In the genomic region with DNA sequence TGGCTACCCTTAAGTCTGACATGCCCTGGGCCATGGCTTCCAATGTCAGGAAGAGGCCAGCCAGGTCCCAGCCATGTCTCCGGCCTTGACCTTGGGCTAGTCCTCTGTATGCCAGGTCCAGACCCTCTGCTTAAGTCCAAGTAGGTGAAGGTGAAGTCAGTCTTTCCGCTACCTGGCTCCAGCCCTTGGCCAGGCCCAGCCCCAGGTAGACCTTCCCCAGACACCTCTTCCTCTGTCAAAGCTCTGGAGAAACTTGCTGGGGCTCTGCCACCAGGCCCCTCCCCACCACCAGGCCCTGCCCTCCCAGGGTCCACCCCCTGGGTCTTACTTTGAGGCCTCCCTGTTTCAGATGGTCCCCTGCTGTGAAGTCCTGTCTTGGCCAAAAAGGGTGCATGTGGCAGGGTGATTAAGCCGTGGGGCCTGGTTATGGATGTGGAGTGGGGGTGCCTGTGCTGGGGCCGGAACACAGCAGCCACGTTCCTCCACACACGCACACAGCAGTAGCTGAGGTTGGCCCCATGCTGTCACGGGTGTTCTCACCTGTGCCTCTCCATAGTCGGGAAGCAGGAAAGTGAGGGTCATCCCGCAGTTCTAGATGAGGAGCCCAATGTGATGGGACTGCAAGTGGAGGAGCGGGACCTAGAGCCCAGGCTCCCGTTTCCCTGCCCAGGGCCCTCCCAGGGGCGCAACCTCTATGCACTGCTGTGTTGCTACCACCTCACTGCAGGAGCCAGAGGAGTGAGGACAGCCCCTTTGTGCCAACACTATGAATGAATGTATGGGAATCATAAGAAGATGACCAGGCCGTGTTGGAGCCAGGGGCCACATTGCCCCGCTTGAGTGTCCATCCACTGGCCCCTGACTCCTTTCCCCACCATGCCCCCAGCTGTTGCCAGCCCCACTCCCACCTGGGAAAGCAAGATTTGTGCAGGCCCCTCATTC, we compare ENCODE assay signal across 26 cellular contexts.
A peak's percentile ranks its signal among the peaks of the same experiment; 100 is the strongest.
DNase-seq lines count a peak whose midpoint lies in the region; ATAC-seq and TF ChIP-seq lines count a peak whose summit lies in the region.
"Had no signal": no experiment of that assay in that cellular context is flagged by ENCODE, and none has a peak within 500 bp of the region (broad histone marks: within the 10 kb centered on the region; RNA-seq: fewer than 3 reads in every experiment).

No MANE protein-coding gene starts in this region.

- no peaks in the 10 kb centered on the region for H3K4me1 Mint-ChIP-seq in H9

- H3K27ac ChIP-seq in H9 (ENCODE audit: insufficient read length, low read depth, low read length): no peak overlapping the region
- peak overlapping the region; percentile 8; the same call in 1 of the 2 replicates for H3K27ac ChIP-seq in RWPE1
- H3K27ac ChIP-seq: BLaER1 treated with 17β-estradiol and CSF1 and Interleukin-3, amounts not matched to agents 10 nM and 100 nM; PC-9 had no signal

- H3K56ac ChIP-seq in H9 (ENCODE audit: insufficient read length, low read depth, low read length): no peak overlapping the region

- no peak overlapping the region for H3K23ac ChIP-seq in H9 (ENCODE audit: insufficient read length, low read depth, low read length)

- H3K27ac Mint-ChIP-seq in H9: peak overlapping the region in 1 of 3 experiments; percentile 57; a peak in 1 of 7 replicates
- H3K27ac Mint-ChIP-seq: CD4-positive, alpha-beta T cell had no signal

- no peaks in the 10 kb centered on the region for H3K23me2 ChIP-seq in H9 (ENCODE audit: insufficient read length, low read depth, low read length, poor library complexity, severe bottlenecking)

- no peak overlapping the region for H2AFZ ChIP-seq in H9 (ENCODE audit: low read length)
- H2AFZ ChIP-seq: PC-9 had no signal

- H3K4ac ChIP-seq in H9 (ENCODE audit: low read depth, low read length): no peak overlapping the region

- no peak overlapping the region for H2BK120ac ChIP-seq in H9 (ENCODE audit: low read depth, low read length, poor library complexity, severe bottlenecking)

- CTCF ChIA-PET in RWPE1 (lab: Yijun Ruan, JAX): interaction anchor here (0.7 kb wide), 1 partner anchor 36 kb away, joined by 3 read pairs; no protein-coding TSS in a partner anchor

- H2BK5ac ChIP-seq in H9 (ENCODE audit: insufficient read length, low read length): no peak overlapping the region

- H4K20me1 ChIP-seq in H9 (ENCODE audit: control insufficient read depth, insufficient read depth, insufficient read length): no peaks in the 10 kb centered on the region
- H4K20me1 ChIP-seq: BLaER1 treated with 17β-estradiol and CSF1 and Interleukin-3, amounts not matched to agents 10 nM and 100 nM had no signal

- in situ Hi-C loops in ACHN (cut with HindIII; ENCODE audit: low pct_ligation_motif_present, low pct_unique_long_range_greater_than_20kb, low sequenced_read_pairs): no loop called here

- H3T11ph ChIP-seq in H9 (ENCODE audit: low read length): no peak overlapping the region

- DNase-seq in H9 (no peak), RWPE1 (ENCODE audit: low spot score) (no peak), iPS-NIHi7 (ENCODE audit: extremely low spot score) (peak; percentile 6), posterior vena cava (ENCODE audit: low spot score) (peak; percentile 63), left cardiac atrium (no peak), ACHN (no peak), NCI-H187 (lab: John Stamatoyannopoulos, UW) (no peak)
- DNase-seq: AML-193; CD4-positive, alpha-beta T cell; GOT3; Kasumi-1; NCI-H1092 treated with DMSO at 0.1 percent for 48 hours; NCI-H1436; NCI-H187 treated with DMSO at 0.1 percent for 48 hours; NCI-H446 treated with DMSO at 0.1 percent for 48 hours; NCI-H526; NCI-H82; PC-9; RPMI8226; SK-N-SH; SW 1271 had no signal

- H3K27me3 Mint-ChIP-seq in H9 (ENCODE audit: low read depth): peaks cover 10% of the 10 kb centered on the region
- H3K27me3 Mint-ChIP-seq: CD4-positive, alpha-beta T cell had no signal

- H3K9me3 ChIP-seq in H9 (ENCODE audit: control insufficient read depth, low read depth, low read length): no peaks in the 10 kb centered on the region

- H4K8ac ChIP-seq in H9 (replicated peaks; ENCODE audit: insufficient read length, low read depth, low read length): no peak overlapping the region

- ATAC-seq in left cardiac atrium (no peak), HG02759 (IDR thresholded peaks at IDR 0.05; ENCODE audit: unreplicated experiment) (no peak)
- ATAC-seq: HCT116, HepG2, K562 had no signal

- H2AK5ac ChIP-seq in H9 (ENCODE audit: insufficient read length, low read length): no peak overlapping the region

- no peaks in the 10 kb centered on the region for H3K27me3 ChIP-seq in H9 (ENCODE audit: insufficient read depth, low read length)

- no peak overlapping the region for H2BK12ac ChIP-seq in H9 (ENCODE audit: insufficient read length, low read depth, low read length)

- H3K4me1 ChIP-seq in H9 (ENCODE audit: insufficient read depth, low read length): no peaks in the 10 kb centered on the region

- H3K18ac ChIP-seq in H9 (ENCODE audit: insufficient read length, low read depth, low read length): no peak overlapping the region

- H3K9ac ChIP-seq in H9 (ENCODE audit: extremely low read depth, insufficient read length, low read length): no peak overlapping the region
- H3K9ac ChIP-seq: BLaER1 treated with 17β-estradiol and CSF1 and Interleukin-3, amounts not matched to agents 10 nM and 100 nM; SK-N-SH had no signal

- H3K79me2 ChIP-seq in H9 (ENCODE audit: insufficient read depth, low read length): no peaks in the 10 kb centered on the region

- H3K9me3 Mint-ChIP-seq in H9: peaks cover 18 to 19% of the 10 kb centered on the region in 2 experiments

- no peak overlapping the region for H2BK20ac ChIP-seq in H9 (ENCODE audit: low read depth, low read length, poor library complexity, severe bottlenecking)

- WGBS in H9 (ENCODE audit: extremely low coverage, insufficient read length, low lambda C conversion rate): no CpG with 5 or more reads among the region's 14 CpGs

- peaks cover 7 to 15% (median 8%) of the 10 kb centered on the region in 3 experiments for H3K36me3 Mint-ChIP-seq in H9 (ENCODE audit: insufficient read depth in 1 of 3, low read depth in 3 of 3)

- no peak overlapping the region for H4K91ac ChIP-seq in H9 (ENCODE audit: insufficient read length, low read depth, low read length)

- H2BK15ac ChIP-seq in H9 (ENCODE audit: low read depth, low read length): no peak overlapping the region

- H3K4me3 Mint-ChIP-seq in H9: no peak overlapping the region
- H3K4me3 Mint-ChIP-seq: CD4-positive, alpha-beta T cell had no signal

- no peak overlapping the region for H3K4me2 ChIP-seq in H9 (ENCODE audit: insufficient read depth, insufficient read length, low read length)
- H3K4me2 ChIP-seq: BLaER1 treated with 17β-estradiol and CSF1 and Interleukin-3, amounts not matched to agents 10 nM and 100 nM; PC-9; SK-N-SH had no signal

- POLR2A ChIA-PET in RWPE1 (lab: Yijun Ruan, JAX; ENCODE audit: low non-redundant PET): no interaction called here

- no peaks in the 10 kb centered on the region for H3K79me1 ChIP-seq in H9 (ENCODE audit: insufficient read depth, low read depth, low read length, poor library complexity, severe bottlenecking)

- H4K5ac ChIP-seq in H9 (ENCODE audit: insufficient read length, low read depth, low read length): no peak overlapping the region

- H3K14ac ChIP-seq in H9 (ENCODE audit: insufficient read depth, low read length): peak overlapping the region; percentile 37; the same call in 1 of the 2 replicates

- intact Hi-C loops in posterior vena cava (cut with DNase I): no loop called here
- intact Hi-C loops in left cardiac atrium (cut with DNase I): no loop called here

- TF ChIP-seq CTCF in H9 (conservative IDR thresholded peaks at IDR 0.05) (no peak), RWPE1 (conservative IDR thresholded peaks at IDR 0.05; ENCODE audit: low read depth) (no peak)

Comparison
In these comparisons a context has a peak if more than half of its experiments do, and no peak if none do; other contexts are left out.
1. DNase-seq: peak in iPS-NIHi7 (single experiment) and posterior vena cava (single experiment); none in H9 (single experiment), RWPE1 (single experiment), left cardiac atrium (single experiment), ACHN (single experiment) and NCI-H187 (0 of 2).